ENCODE assay signal across 15 cellular contexts in genomic region chr17:72432143-72432604, GRCh38.
A peak's percentile ranks its signal among the peaks of the same experiment; 100 is the strongest.
DNase-seq lines count a peak whose midpoint lies in the region; ATAC-seq, FAIRE-seq and TF ChIP-seq lines count a peak whose summit lies in the region.
"Had no signal": no experiment of that assay in that cellular context is flagged by ENCODE, and none has a peak within 500 bp of the region (broad histone marks: within the 10 kb centered on the region; RNA-seq: fewer than 3 reads in every experiment).

No MANE protein-coding gene starts in this region.

- no peak overlapping the region for H2AFZ ChIP-seq in H9 (ENCODE audit: low read length)

- no peaks in the 10 kb centered on the region for H3K4me1 ChIP-seq in H9 (ENCODE audit: insufficient read depth, low read length)
- peaks cover 12 to 13% of the 10 kb centered on the region in 2 donors for H3K4me1 ChIP-seq in small intestine (ENCODE audit: control insufficient read depth in 2 of 2, insufficient read depth in 1 of 2, low read depth in 1 of 2, low read length in 1 of 2)
- peaks cover 0 to 14% (median 13%) of the 10 kb centered on the region in 4 donors for H3K4me1 ChIP-seq in esophagus muscularis mucosa
- H3K4me1 ChIP-seq: right atrium auricular region had no signal

- intact Hi-C loops in esophagus muscularis mucosa (cut with DNase I): no loop called here

- H2BK120ac ChIP-seq in H9 (ENCODE audit: low read depth, low read length, poor library complexity, severe bottlenecking): no peak overlapping the region

- no peak for TF ChIP-seq EP300 in esophagus muscularis mucosa (IDR thresholded peaks at IDR 0.05)

- no peak overlapping the region for H4K8ac ChIP-seq in H9 (replicated peaks; ENCODE audit: insufficient read length, low read depth, low read length)

- H3K36me3 Mint-ChIP-seq in H9 (ENCODE audit: insufficient read depth in 1 of 3, low read depth in 3 of 3): no peaks in the 10 kb centered on the region
- H3K36me3 Mint-ChIP-seq in stimulated activated memory B cell treated with anti-CD40 and anti-IgM and Interleukin-4, amounts not matched to agents 10 μg/mL and 1 μg/mL and 100 μg/mL, for 72 hours: no peaks in the 10 kb centered on the region
- H3K36me3 Mint-ChIP-seq: naive B cell had no signal

- H3K4me3 Mint-ChIP-seq in H9: no peak overlapping the region
- no peak overlapping the region for H3K4me3 Mint-ChIP-seq in stimulated activated memory B cell treated with anti-CD40 and anti-IgM and Interleukin-4, amounts not matched to agents 10 μg/mL and 1 μg/mL and 100 μg/mL, for 72 hours
- H3K4me3 Mint-ChIP-seq: naive B cell had no signal

- no CpG with 5 or more reads among the region's 11 CpGs for WGBS in H9 (ENCODE audit: extremely low coverage, insufficient read length, low lambda C conversion rate)
- 6 to 41% (median 26%) methylated on average over 11 of the region's 11 CpGs for WGBS in small intestine, 3 donors
- WGBS in esophagus muscularis mucosa: 60% methylated on average over 11 of the region's 11 CpGs

- no peaks in the 10 kb centered on the region; the same call in none of the 2 replicates for H3K27me3 Mint-ChIP-seq in H9 (ENCODE audit: low read depth)
- H3K27me3 Mint-ChIP-seq in stimulated activated memory B cell treated with anti-CD40 and anti-IgM and Interleukin-4, amounts not matched to agents 10 μg/mL and 1 μg/mL and 100 μg/mL, for 72 hours: no peaks in the 10 kb centered on the region

- no peaks in the 10 kb centered on the region for H3K79me2 ChIP-seq in H9 (ENCODE audit: insufficient read depth, low read length)

- H4K20me1 ChIP-seq in H9 (ENCODE audit: control insufficient read depth, insufficient read depth, insufficient read length): no peaks in the 10 kb centered on the region

- no peak overlapping the region for H2BK5ac ChIP-seq in H9 (ENCODE audit: insufficient read length, low read length)

- DNase-seq in H9: peak; percentile 20
- DNase-seq in NCI-H2196 treated with DMSO at 0.1 percent for 48 hours (lab: John Stamatoyannopoulos, UW; ENCODE audit: unreplicated experiment): peak; percentile 24
- peak; percentile 50 for DNase-seq in choroid plexus epithelial cell (ENCODE audit: low read depth)
- DNase-seq in small intestine: peak; percentile 63
- no peak for DNase-seq in esophagus muscularis mucosa (ENCODE audit: extremely low spot score)
- DNase-seq: activated CD4-positive, alpha-beta T cell treated with anti-CD3 and anti-CD28 coated beads, Interleukin-2, amount 50 U/mL, for 1 hour; aorta; naive B cell; SW 1271 had no signal

- H3K27ac ChIP-seq in H9 (ENCODE audit: insufficient read length, low read depth, low read length) (no peak overlapping the region), small intestine (ENCODE audit: low read depth in 1 of 2, low read length in 1 of 2) (peak overlapping the region in 1 of 2 donors; percentile 11), esophagus muscularis mucosa (replicated peaks in 1 of 4) (no peak overlapping the region)
- H3K27ac ChIP-seq: HL-60, right atrium auricular region had no signal

- no peak overlapping the region for H3K56ac ChIP-seq in H9 (ENCODE audit: insufficient read length, low read depth, low read length)

- H3K27me3 ChIP-seq in H9 (ENCODE audit: insufficient read depth, low read length) (no peaks in the 10 kb centered on the region), small intestine (ENCODE audit: control insufficient read depth in 2 of 2, insufficient read depth in 2 of 2, low read length in 2 of 2) (no peaks in the 10 kb centered on the region), esophagus muscularis mucosa (no peaks in the 10 kb centered on the region)
- H3K27me3 ChIP-seq: right atrium auricular region had no signal

- H3K27ac Mint-ChIP-seq in H9: no peak overlapping the region; a peak in 1 of 7 replicates
- no peak overlapping the region for H3K27ac Mint-ChIP-seq in stimulated activated memory B cell treated with anti-CD40 and anti-IgM and Interleukin-4, amounts not matched to agents 10 μg/mL and 1 μg/mL and 100 μg/mL, for 72 hours
- H3K27ac Mint-ChIP-seq: activated T-helper 2 cell treated with anti-CD3 and anti-CD28 coated beads, Interferon-gamma antibody, Interleukin-2, Interleukin-4, amounts not matched to agents 10 μg/mL and 5 μg/mL and 100 μg/mL, durations not matched to agents 14 hours and 24 hours and 36 hours; naive B cell had no signal

- no peak overlapping the region for H4K5ac ChIP-seq in H9 (ENCODE audit: insufficient read length, low read depth, low read length)

- no peak overlapping the region for H3K4me3 ChIP-seq in choroid plexus epithelial cell (ENCODE audit: low read depth, low read length)
- H3K4me3 ChIP-seq in small intestine (ENCODE audit: low read depth in 1 of 2, low read length in 2 of 2): no peak overlapping the region
- no peak overlapping the region for H3K4me3 ChIP-seq in esophagus muscularis mucosa
- H3K4me3 ChIP-seq: right atrium auricular region had no signal

- FAIRE-seq in small intestine (lab: Jason Lieb, UNC): no peak
- FAIRE-seq: frontal cortex had no signal

- H3K18ac ChIP-seq in H9 (ENCODE audit: insufficient read length, low read depth, low read length): no peak overlapping the region

- TF ChIP-seq CTCF in H9 (conservative IDR thresholded peaks at IDR 0.05) (no peak), choroid plexus epithelial cell (conservative IDR thresholded peaks at IDR 0.05; ENCODE audit: low read depth, low read length) (peak; percentile 19), esophagus muscularis mucosa (IDR thresholded peaks at IDR 0.05) (no peak)

- no peaks in the 10 kb centered on the region for H3K9me3 ChIP-seq in H9 (ENCODE audit: control insufficient read depth, low read depth, low read length)
- H3K9me3 ChIP-seq in small intestine (ENCODE audit: control insufficient read depth, low read depth): no peaks in the 10 kb centered on the region
- no peaks in the 10 kb centered on the region for H3K9me3 ChIP-seq in esophagus muscularis mucosa
- H3K9me3 ChIP-seq: right atrium auricular region had no signal

- H2BK12ac ChIP-seq in H9 (ENCODE audit: insufficient read length, low read depth, low read length): no peak overlapping the region

- no peak overlapping the region for H3K9ac ChIP-seq in H9 (ENCODE audit: extremely low read depth, insufficient read length, low read length)

- H3T11ph ChIP-seq in H9 (ENCODE audit: low read length): no peak overlapping the region

- TF ChIP-seq POLR2A in esophagus muscularis mucosa (IDR thresholded peaks at IDR 0.05; ENCODE audit: low read depth): no peak

- no peak overlapping the region for H3K4ac ChIP-seq in H9 (ENCODE audit: low read depth, low read length)

- H3K4me1 Mint-ChIP-seq in H9: peaks cover 15 to 22% of the 10 kb centered on the region in 2 experiments
- H3K4me1 Mint-ChIP-seq in stimulated activated memory B cell treated with anti-CD40 and anti-IgM and Interleukin-4, amounts not matched to agents 10 μg/mL and 1 μg/mL and 100 μg/mL, for 72 hours: no peaks in the 10 kb centered on the region
- H3K4me1 Mint-ChIP-seq: naive B cell had no signal

- H2BK20ac ChIP-seq in H9 (ENCODE audit: low read depth, low read length, poor library complexity, severe bottlenecking): no peak overlapping the region

- no peak overlapping the region for H3K23ac ChIP-seq in H9 (ENCODE audit: insufficient read length, low read depth, low read length)

- H3K23me2 ChIP-seq in H9 (ENCODE audit: insufficient read length, low read depth, low read length, poor library complexity, severe bottlenecking): no peaks in the 10 kb centered on the region

- no peak for ATAC-seq in stimulated activated memory B cell treated with anti-CD40 and anti-IgM and Interleukin-4, amounts not matched to agents 10 μg/mL and 1 μg/mL and 100 μg/mL, for 72 hours
- ATAC-seq in HG03025 (IDR thresholded peaks at IDR 0.05; ENCODE audit: low FRiP score, unreplicated experiment): no peak

- H2AK5ac ChIP-seq in H9 (ENCODE audit: insufficient read length, low read length): no peak overlapping the region

- H3K9me3 Mint-ChIP-seq in H9: no peaks in the 10 kb centered on the region; a peak in 2 of 5 replicates
- no peaks in the 10 kb centered on the region for H3K9me3 Mint-ChIP-seq in stimulated activated memory B cell treated with anti-CD40 and anti-IgM and Interleukin-4, amounts not matched to agents 10 μg/mL and 1 μg/mL and 100 μg/mL, for 72 hours
- H3K9me3 Mint-ChIP-seq: activated T-helper 2 cell treated with anti-CD3 and anti-CD28 coated beads, Interferon-gamma antibody, Interleukin-2, Interleukin-4, amounts not matched to agents 10 μg/mL and 5 μg/mL and 100 μg/mL, durations not matched to agents 14 hours and 24 hours and 36 hours had no signal

- H2BK15ac ChIP-seq in H9 (ENCODE audit: low read depth, low read length): no peak overlapping the region

- H3K4me2 ChIP-seq in H9 (ENCODE audit: insufficient read depth, insufficient read length, low read length): no peak overlapping the region

- H4K91ac ChIP-seq in H9 (ENCODE audit: insufficient read length, low read depth, low read length): no peak overlapping the region

- H3K79me1 ChIP-seq in H9 (ENCODE audit: insufficient read depth, low read depth, low read length, poor library complexity, severe bottlenecking): no peaks in the 10 kb centered on the region

- H3K14ac ChIP-seq in H9 (ENCODE audit: insufficient read depth, low read length): no peak overlapping the region

- H3K36me3 ChIP-seq in small intestine (ENCODE audit: control insufficient read depth in 2 of 2, insufficient read depth in 2 of 2, low read length in 2 of 2) (no peaks in the 10 kb centered on the region), esophagus muscularis mucosa (no peaks in the 10 kb centered on the region)
- H3K36me3 ChIP-seq: right atrium auricular region had no signal
